ENCODE assay signal across 19 cellular contexts in the genomic region with DNA sequence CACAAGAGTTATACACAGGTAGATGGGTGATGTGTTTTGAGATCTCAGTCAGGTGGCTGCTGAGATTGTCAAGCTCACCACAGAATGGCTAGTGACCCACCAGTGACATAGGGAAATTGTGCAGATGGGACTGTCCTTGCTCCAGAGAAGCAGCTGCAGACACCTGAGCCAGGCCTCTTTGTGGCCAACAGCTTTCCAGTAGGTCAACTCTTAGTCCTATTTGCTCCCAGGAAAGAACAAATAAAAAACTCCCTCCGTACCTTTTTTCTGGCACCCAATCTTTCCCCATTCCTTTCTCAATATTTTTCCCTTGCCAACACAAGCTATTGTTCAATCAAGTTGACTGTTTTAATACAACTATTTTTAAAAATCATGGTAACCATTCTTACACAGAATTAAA.
"Had no signal": no experiment of that assay in that cellular context is flagged by ENCODE, and none has a peak within 500 bp of the region (broad histone marks: within the 10 kb centered on the region; RNA-seq: fewer than 3 reads in every experiment).

No MANE protein-coding gene starts in this region.

- ATAC-seq: foreskin keratinocyte, heart right ventricle, left lung, lower lobe of right lung, natural killer cell, right cardiac atrium had no signal

- H3K27ac Mint-ChIP-seq: activated naive CD4-positive, alpha-beta T cell treated with anti-CD3 and anti-CD28 coated beads for 36 hours; natural killer cell had no signal

- H3K9me3 Mint-ChIP-seq: activated naive CD4-positive, alpha-beta T cell treated with anti-CD3 and anti-CD28 coated beads for 36 hours; central memory CD8-positive, alpha-beta T cell; natural killer cell had no signal

- H3K4me3 Mint-ChIP-seq: activated naive CD4-positive, alpha-beta T cell treated with anti-CD3 and anti-CD28 coated beads for 36 hours; central memory CD8-positive, alpha-beta T cell; natural killer cell had no signal

- DNase-seq: activated CD4-positive, alpha-beta T cell treated with anti-CD3 and anti-CD28 coated beads for 48 hours; activated CD8-positive, alpha-beta memory T cell treated with anti-CD3 and anti-CD28 coated beads for 24 hours; activated CD8-positive, alpha-beta memory T cell treated with anti-CD3 and anti-CD28 coated beads, Interleukin-2, amount 50 U/mL, for 48 hours; activated effector memory CD4-positive, alpha-beta T cell treated with anti-CD3 and anti-CD28 coated beads, Interleukin-2, amount 50 U/mL, for 16 hours; activated naive CD4-positive, alpha-beta T cell treated with anti-CD3 and anti-CD28 coated beads for 36 hours; amygdala; dermis blood vessel endothelial cell; effector CD4-positive, alpha-beta T cell; foreskin keratinocyte; heart right ventricle; kidney glomerular epithelial cell; left lung; lower lobe of right lung; mesenchymal stem cell; natural killer cell; right cardiac atrium; spleen; stimulated activated naive CD4-positive, alpha-beta T cell treated with Interleukin-2 at 50 U/mL for 16 hours had no signal

- H3K27me3 Mint-ChIP-seq: central memory CD8-positive, alpha-beta T cell had no signal
